1 cellular context compared by ENCODE assay signal in genomic region chr10:73798927-73799563, GRCh38.
TF ChIP-seq lines count a peak whose summit lies in the region.

No MANE protein-coding gene starts in this region.

TF ChIP-seq in HepG2, 621 proteins besides CTCF, POLR2A, EP300 and RAD21:
- no peak for TF ChIP-seq KIAA2018 (CRISPR knock-in tag; IDR thresholded peaks at IDR 0.05; ENCODE audit: borderline replicate concordance)
- peak; percentile 36; the same call in 1 of the 2 replicates for TF ChIP-seq RBFOX2 (IDR thresholded peaks at IDR 0.05; ENCODE audit: low read depth, low read length)
- TF ChIP-seq AGO2 (optimal IDR thresholded peaks at IDR 0.05; ENCODE audit: low read depth, low read length), result peak; percentile 90
- TF ChIP-seq POLR2G (IDR thresholded peaks at IDR 0.05; ENCODE audit: low read depth, low read length), result peak; percentile 26; the same call in 1 of the 2 replicates
- 0 out of 2 replicates have a peak, but pooled peaks have one; percentile 22 for TF ChIP-seq POLR2AphosphoS5 (IDR thresholded peaks at IDR 0.05; ENCODE audit: low read depth, low read length)
